In genomic region chr3:28348286-28348636, GRCh38 we compare ENCODE assay signal across 8 cellular contexts. TPM values are rescaled to one million over a fixed set of nuclear protein-coding genes. Genes with fewer than 3 reads are reported as not detected.
DNase-seq lines count a peak whose midpoint lies in the region; ATAC-seq and TF ChIP-seq lines count a peak whose summit lies in the region.

No MANE protein-coding gene starts in this region.

- peaks cover 28 to 52% (median 43%) of the 10 kb centered on the region in 4 donors for H3K4me1 ChIP-seq in esophagus muscularis mucosa
- H3K4me1 ChIP-seq in neural progenitor cell, result peaks cover 10% of the 10 kb centered on the region

- under 1% methylated on average over 14 of the region's 15 CpGs for WGBS in esophagus muscularis mucosa

- H3K27ac ChIP-seq in esophagus muscularis mucosa (replicated peaks in 1 of 4), result peak overlapping the region; percentile 97 to 99 (median 98)
- H3K27ac ChIP-seq in neural progenitor cell, result peak overlapping the region; percentile 95

- peak overlapping the region; percentile 64 for H3K9ac ChIP-seq in neural progenitor cell

- peak; percentile 86 to 87 for ATAC-seq in activated T-cell treated with anti-CD3 and anti-CD28 coated beads, Interleukin-2, amount 50 U/mL, for 72 hours (replicated peaks in 1 of 2)
- ATAC-seq in HG03045 (IDR thresholded peaks at IDR 0.05; ENCODE audit: unreplicated experiment) (no peak), GM18498 (IDR thresholded peaks at IDR 0.05; ENCODE audit: unreplicated experiment) (no peak)

- peaks cover 16% of the 10 kb centered on the region for H3F3A ChIP-seq in neural progenitor cell (ENCODE audit: low read depth)

- H3K36me3 Mint-ChIP-seq in activated T-cell treated with anti-CD3 and anti-CD28 coated beads, Interleukin-2, amount 50 U/mL, for 72 hours (ENCODE audit: insufficient read depth in 2 of 2), result peaks cover 4 to 5% of the 10 kb centered on the region in 2 donors
- peaks cover 11% of the 10 kb centered on the region for H3K36me3 Mint-ChIP-seq in neural progenitor cell

- peak overlapping the region; percentile 83 for H2AFZ ChIP-seq in neural progenitor cell (replicated peaks)

- H4K20me1 ChIP-seq in neural progenitor cell (ENCODE audit: low read depth), result peaks cover 13% of the 10 kb centered on the region

- intact Hi-C loops in esophagus muscularis mucosa (cut with DNase I), result no loop called here

- H3K4me1 Mint-ChIP-seq in activated T-cell treated with anti-CD3 and anti-CD28 coated beads, Interleukin-2, amount 50 U/mL, for 72 hours (ENCODE audit: low read depth), result peaks cover 48% of the 10 kb centered on the region
- H3K4me1 Mint-ChIP-seq in neural progenitor cell, result peaks cover 35% of the 10 kb centered on the region

- peaks cover 58% of the 10 kb centered on the region for H3K79me2 ChIP-seq in neural progenitor cell (ENCODE audit: low read depth)

- H3K9me3 Mint-ChIP-seq in activated T-cell treated with anti-CD3 and anti-CD28 coated beads, Interleukin-2, amount 50 U/mL, for 72 hours, result no peaks in the 10 kb centered on the region
- H3K9me3 Mint-ChIP-seq in neural progenitor cell, result peaks cover 15% of the 10 kb centered on the region

- H3K9me3 ChIP-seq in esophagus muscularis mucosa (peaks cover 0 to 5% (median 2%) of the 10 kb centered on the region in 4 donors), neural progenitor cell (ENCODE audit: low read depth) (peaks cover 4% of the 10 kb centered on the region)

- no peaks in the 10 kb centered on the region for H3K27me3 ChIP-seq in esophagus muscularis mucosa
- no peaks in the 10 kb centered on the region for H3K27me3 ChIP-seq in neural progenitor cell

- H3K4me3 Mint-ChIP-seq in activated T-cell treated with anti-CD3 and anti-CD28 coated beads, Interleukin-2, amount 50 U/mL, for 72 hours, result peak overlapping the region; percentile 97 to 100
- peak overlapping the region; percentile 95 for H3K4me3 Mint-ChIP-seq in neural progenitor cell

- TF ChIP-seq CTCF in esophagus muscularis mucosa (IDR thresholded peaks at IDR 0.05) (no peak), neural progenitor cell (IDR thresholded peaks at IDR 0.05) (no peak)

- TF ChIP-seq POLR2A in esophagus muscularis mucosa (IDR thresholded peaks at IDR 0.05; ENCODE audit: low read depth), result no peak

- H3K4me2 ChIP-seq in neural progenitor cell, result peak overlapping the region; percentile 88

- H3K36me3 ChIP-seq in esophagus muscularis mucosa, result peaks cover under 1 to 15% (median 5%) of the 10 kb centered on the region in 4 donors
- no peaks in the 10 kb centered on the region for H3K36me3 ChIP-seq in neural progenitor cell

- peak overlapping the region; percentile 74 to 90 (median 86) for H3K4me3 ChIP-seq in esophagus muscularis mucosa
- peak overlapping the region; percentile 59 for H3K4me3 ChIP-seq in neural progenitor cell

- no peak for DNase-seq in activated T-cell treated with anti-CD3 and anti-CD28 coated beads, Interleukin-2, amount 50 U/mL, for 72 hours
- DNase-seq in activated T-cell treated with anti-CD3 and anti-CD28 coated beads, Interleukin-2, amount 50 U/mL, for 48 hours, result no peak
- DNase-seq in RKO (ENCODE audit: low spot score) (peak; percentile 92), esophagus muscularis mucosa (ENCODE audit: extremely low spot score) (peak; percentile 98), neural progenitor cell (ENCODE audit: low spot score) (no peak), cerebellar cortex (ENCODE audit: low spot score) (no peak)

- H3K27me3 Mint-ChIP-seq in activated T-cell treated with anti-CD3 and anti-CD28 coated beads, Interleukin-2, amount 50 U/mL, for 72 hours (ENCODE audit: low read depth), result no peaks in the 10 kb centered on the region
- H3K27me3 Mint-ChIP-seq in neural progenitor cell (ENCODE audit: insufficient read depth, low read depth), result peaks cover 4% of the 10 kb centered on the region

- no peak for TF ChIP-seq EP300 in esophagus muscularis mucosa (IDR thresholded peaks at IDR 0.05)

- peak overlapping the region; percentile 99 for H3K27ac Mint-ChIP-seq in activated T-cell treated with anti-CD3 and anti-CD28 coated beads, Interleukin-2, amount 50 U/mL, for 72 hours
- H3K27ac Mint-ChIP-seq in neural progenitor cell, result peak overlapping the region; percentile 99

RNA-seq across cellular contexts. Expression of gene ZCWPW2, which starts 0.3 kb away (rescaled TPM):
- total RNA-seq in activated T-cell treated with anti-CD3 and anti-CD28 coated beads, Interleukin-2, amount 50 U/mL, for 72 hours, result under 1 TPM; 0.35 to 0.55 TPM
- 1 to 10 TPM; 1.2 to 2.2 (median 1.6) TPM for total RNA-seq in esophagus muscularis mucosa
- total RNA-seq in neural progenitor cell (ENCODE audit: low replicate concordance), result 0.60 and 0.87 TPM in 2 replicates

RNA-seq across cellular contexts. Expression of gene AZI2, which starts 0.4 kb away (rescaled TPM):
- total RNA-seq in activated T-cell treated with anti-CD3 and anti-CD28 coated beads, Interleukin-2, amount 50 U/mL, for 72 hours, result 10 to 100 TPM; 51.4 to 58.2 TPM
- total RNA-seq in esophagus muscularis mucosa (10 to 100 TPM; 40.0 to 71.9 (median 56.5) TPM), neural progenitor cell (ENCODE audit: low replicate concordance) (61.2 and 74.0 TPM in 2 replicates)

Comparison
In these comparisons a context has a peak if more than half of its experiments do, and no peak if none do; other contexts are left out.
1. ATAC-seq: peak in activated T-cell treated with anti-CD3 and anti-CD28 coated beads, Interleukin-2, amount 50 U/mL, for 72 hours (2 of 2); none in HG03045 (single experiment) and GM18498 (single experiment).
2. DNase-seq: peak in RKO (single experiment) and esophagus muscularis mucosa (single experiment); none in activated T-cell treated with anti-CD3 and anti-CD28 coated beads, Interleukin-2, amount 50 U/mL, for 72 hours (0 of 2), activated T-cell treated with anti-CD3 and anti-CD28 coated beads, Interleukin-2, amount 50 U/mL, for 48 hours (0 of 2), neural progenitor cell (single experiment) and cerebellar cortex (single experiment).